ENCODE assay signal across 8 cellular contexts in the genomic region with DNA sequence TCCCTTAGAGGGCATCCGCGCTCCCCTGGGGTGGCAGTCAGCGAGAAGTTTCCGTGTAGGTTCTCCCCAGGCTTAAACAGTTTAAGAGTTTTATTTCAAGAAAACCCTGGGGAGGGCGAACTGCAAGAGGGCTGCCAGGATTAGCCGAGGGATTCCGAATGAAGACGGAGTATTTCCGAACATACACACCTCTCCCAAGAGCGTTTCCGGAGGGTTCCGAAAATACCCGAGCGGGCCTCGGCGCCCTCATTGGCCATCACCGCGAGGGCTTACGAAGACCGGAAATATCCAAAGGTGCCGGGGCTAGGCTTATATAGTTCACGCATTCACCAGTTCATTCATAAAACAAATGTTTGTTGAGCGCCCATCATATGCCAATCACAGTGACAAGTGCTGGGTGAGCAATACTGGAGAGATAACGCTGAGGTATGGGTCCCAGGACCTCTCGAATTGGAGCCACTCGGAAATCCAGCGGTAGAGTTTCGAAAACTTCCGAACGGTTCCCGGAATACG. TPM values are rescaled to one million over a fixed set of nuclear protein-coding genes. Genes with fewer than 3 reads are reported as not detected.
DNase-seq lines count a peak whose midpoint lies in the region; ATAC-seq lines count a peak whose summit lies in the region.

No MANE protein-coding gene starts in this region.

- H3K9ac ChIP-seq in SK-N-MC (ENCODE audit: insufficient read length), result peak overlapping the region; percentile 91

- H3K27me3 Mint-ChIP-seq in activated naive CD4-positive, alpha-beta T cell treated with anti-CD3 and anti-CD28 coated beads, Interleukin-2, amount 50 U/mL, for 24 hours, result no peaks in the 10 kb centered on the region

- DNase-seq in GF-D8 (lab: John Stamatoyannopoulos, UW) (peak; percentile 88), NCI-H1048 (lab: John Stamatoyannopoulos, UW) (peak; percentile 83), SK-N-MC (ENCODE audit: low read depth, low spot score) (peak; percentile 89), glomerular visceral epithelial cell (ENCODE audit: extremely low spot score) (peak; percentile 96), occipital lobe (lab: John Stamatoyannopoulos, UW) (peak; percentile 90), superior temporal gyrus (ENCODE audit: extremely low spot score) (peak; percentile 97)

- peak overlapping the region; percentile 98 for H3K4me3 Mint-ChIP-seq in activated naive CD4-positive, alpha-beta T cell treated with anti-CD3 and anti-CD28 coated beads, Interleukin-2, amount 50 U/mL, for 24 hours

- peak; percentile 47 for ATAC-seq in HG02588 (IDR thresholded peaks at IDR 0.05; ENCODE audit: unreplicated experiment)

- peak overlapping the region; percentile 94 for H3K27ac ChIP-seq in SK-N-MC

- H3K9me3 ChIP-seq in SK-N-MC (ENCODE audit: low read depth, low read length), result no peaks in the 10 kb centered on the region

- H3K4me1 Mint-ChIP-seq in activated naive CD4-positive, alpha-beta T cell treated with anti-CD3 and anti-CD28 coated beads, Interleukin-2, amount 50 U/mL, for 24 hours, result peaks cover 53% of the 10 kb centered on the region

- peaks cover 31% of the 10 kb centered on the region for H3K36me3 Mint-ChIP-seq in activated naive CD4-positive, alpha-beta T cell treated with anti-CD3 and anti-CD28 coated beads, Interleukin-2, amount 50 U/mL, for 24 hours

- no peaks in the 10 kb centered on the region for H3K9me3 Mint-ChIP-seq in activated naive CD4-positive, alpha-beta T cell treated with anti-CD3 and anti-CD28 coated beads, Interleukin-2, amount 50 U/mL, for 24 hours

- peaks cover 39% of the 10 kb centered on the region for H3K36me3 ChIP-seq in SK-N-MC (ENCODE audit: insufficient read depth, low read length)

- H3K4me3 ChIP-seq in SK-N-MC, result peak overlapping the region; percentile 91

- peak overlapping the region; percentile 100 for H3K27ac Mint-ChIP-seq in activated naive CD4-positive, alpha-beta T cell treated with anti-CD3 and anti-CD28 coated beads, Interleukin-2, amount 50 U/mL, for 24 hours

RNA-seq across cellular contexts. Expression of gene RPL28, which starts 0.4 kb away (rescaled TPM):
- 112 TPM for total RNA-seq in occipital lobe

RNA-seq across cellular contexts. Expression of gene TMEM238, which starts 1.2 kb away (rescaled TPM):
- total RNA-seq in occipital lobe, result not detected

RNA-seq across cellular contexts. Expression of gene TMEM190, which starts 8.7 kb away (rescaled TPM):
- total RNA-seq in occipital lobe, result not detected

RNA-seq across cellular contexts. Expression of gene IL11, which starts 15.0 kb away (rescaled TPM):
- total RNA-seq in occipital lobe, result 0.16 TPM

RNA-seq across cellular contexts. Expression of gene GARIN5B, which starts 22.2 kb away (rescaled TPM):
- not detected for total RNA-seq in occipital lobe

Comparison
In these comparisons a context has a peak if more than half of its experiments do, and no peak if none do; other contexts are left out.
1. Peak in every context shown above with its lines: DNase-seq, ATAC-seq, H3K4me3 ChIP-seq and H3K27ac ChIP-seq.